In genomic region chr6:14689639-14690038, GRCh38 we compare ENCODE assay signal across 4 cellular contexts.
"Had no signal": no experiment of that assay in that cellular context is flagged by ENCODE, and none has a peak within 500 bp of the region (broad histone marks: within the 10 kb centered on the region; RNA-seq: fewer than 3 reads in every experiment).

No MANE protein-coding gene starts in this region.

- ATAC-seq: GM23338 had no signal

- H3K4me3 ChIP-seq: GM23338 had no signal

- DNase-seq: H9, HCEC 1CT, IMR-90 had no signal

- H3K4me3 Mint-ChIP-seq: GM23338, H9 had no signal

- H3K9me3 Mint-ChIP-seq: GM23338, H9 had no signal

- H3K27ac Mint-ChIP-seq: GM23338, H9 had no signal
